Comparison of ENCODE assay signal across 3 cellular contexts in genomic region chr3:19116239-19116638, GRCh38.
TF ChIP-seq lines count a peak whose summit lies in the region.

No MANE protein-coding gene starts in this region.

TF ChIP-seq in HepG2, 621 proteins besides CTCF, POLR2A, EP300 and RAD21:
- TF ChIP-seq CREB1 (IDR thresholded peaks at IDR 0.05) (peak; percentile 94), CREB1 (CRISPR knock-in tag; IDR thresholded peaks at IDR 0.05) (no peak), ATF7 (IDR thresholded peaks at IDR 0.05) (peak; percentile 97), ATF7 (CRISPR knock-in tag; IDR thresholded peaks at IDR 0.05) (no peak), ZNF703 (CRISPR knock-in tag; IDR thresholded peaks at IDR 0.05; ENCODE audit: borderline replicate concordance) (no peak)
TF ChIP-seq in HepG2: peak in this region for 2.

TF ChIP-seq in HEK293, 187 proteins besides CTCF, POLR2A, EP300 and RAD21:
- no peak for TF ChIP-seq ZNF211 (tag by site-specific recombination; IDR thresholded peaks at IDR 0.05; ENCODE audit: low read depth)
- peak; percentile 40; the same call in 1 of the 2 replicates for TF ChIP-seq ATF2 (tag by site-specific recombination; IDR thresholded peaks at IDR 0.05; ENCODE audit: low read depth)

TF ChIP-seq in GM12878, 131 proteins besides CTCF, POLR2A, EP300 and RAD21:
- TF ChIP-seq ATF7 (IDR thresholded peaks at IDR 0.05; ENCODE audit: low read depth) (peak; percentile 26; the same call in 1 of the 2 replicates), IKZF1 (conservative IDR thresholded peaks at IDR 0.05) (no peak)
TF ChIP-seq in GM12878: peak in this region for 1.
